ENCODE assay signal across 29 cellular contexts in the genomic region with DNA sequence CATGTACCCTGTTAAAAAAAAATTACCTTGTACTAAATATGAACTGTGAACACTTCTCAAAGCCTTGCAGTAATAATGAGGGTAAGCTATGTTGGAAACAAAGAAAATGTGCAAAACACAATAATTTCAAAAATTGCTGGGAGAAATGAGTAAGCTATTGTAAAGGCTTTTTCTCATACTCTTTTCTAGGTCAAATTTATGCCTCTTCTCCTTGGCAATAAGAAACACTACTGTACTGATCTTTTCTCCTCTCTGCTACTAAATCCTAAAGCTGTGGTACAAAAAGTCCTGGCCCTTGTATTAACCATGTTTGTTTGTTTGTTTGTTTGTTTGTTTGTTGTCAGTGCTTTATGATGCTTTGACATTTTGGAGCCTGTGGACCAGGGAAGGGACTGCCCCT. TPM values are rescaled to one million over a fixed set of nuclear protein-coding genes. Genes with fewer than 3 reads are reported as not detected.
"Had no signal": no experiment of that assay in that cellular context is flagged by ENCODE, and none has a peak within 500 bp of the region (broad histone marks: within the 10 kb centered on the region; RNA-seq: fewer than 3 reads in every experiment).

No MANE protein-coding gene starts in this region.

- H3K4me3 ChIP-seq: adrenal gland, ascending aorta, coronary artery, dorsolateral prefrontal cortex, pancreas, prostate gland, skin epidermis, suprapubic skin, tibial artery had no signal

- H3K27me3 ChIP-seq: adrenal gland, ascending aorta, brain microvascular endothelial cell, dorsolateral prefrontal cortex, pancreas, suprapubic skin, tibial artery had no signal

- H3K27ac ChIP-seq: adrenal gland, ascending aorta, brain microvascular endothelial cell, coronary artery, dorsolateral prefrontal cortex, pancreas, prostate gland, skin epidermis, suprapubic skin, tibial artery had no signal

- DNase-seq: activated CD4-positive, alpha-beta T cell treated with anti-CD3 and anti-CD28 coated beads for 1 hour; activated CD4-positive, alpha-beta T cell treated with anti-CD3 and anti-CD28 coated beads, Interleukin-2, amount 50 U/mL, for 1 hour; adrenal gland; brain microvascular endothelial cell; dorsolateral prefrontal cortex; effector memory CD4-positive, alpha-beta T cell; foreskin fibroblast; head of caudate nucleus; hippocampal formation; midbrain; naive thymus-derived CD8-positive, alpha-beta T cell; nucleus accumbens; pancreas; retina; stimulated activated CD4-positive, alpha-beta T cell treated with anti-CD3 and anti-CD28 coated beads, Interleukin-12 subunit alpha, Interleukin-12 subunit beta, amount 100 ng/mL, for 4 hours; stimulated activated CD4-positive, alpha-beta T cell treated with anti-CD3 and anti-CD28 coated beads, Interleukin-4, amount 100 ng/mL, for 24 hours; stimulated activated naive CD4-positive, alpha-beta T cell; T-helper 2 cell; tibial artery had no signal

- H3K36me3 ChIP-seq: adrenal gland, ascending aorta, brain microvascular endothelial cell, pancreas, prostate gland, suprapubic skin had no signal

- ATAC-seq: esophagus mucosa; naive thymus-derived CD8-positive, alpha-beta T cell; pancreas; sciatic nerve had no signal

- H3K4me1 Mint-ChIP-seq: neural crest cell had no signal

- H3K4me3 Mint-ChIP-seq: memory B cell, neural crest cell had no signal

- H3K27me3 Mint-ChIP-seq: memory B cell; naive thymus-derived CD8-positive, alpha-beta T cell had no signal

- H3K27ac Mint-ChIP-seq: memory B cell had no signal

- H3K9me3 ChIP-seq: adrenal gland, pancreas, prostate gland, suprapubic skin, tibial artery had no signal

- H3K4me1 ChIP-seq: ascending aorta, pancreas, prostate gland, suprapubic skin, tibial artery had no signal

RNA-seq across cellular contexts. Expression of a gene that starts 17.5 kb away (rescaled TPM):
- total RNA-seq: ascending aorta, kidney epithelial cell had no signal
